ENCODE assay signal across 11 cellular contexts in the genomic region with DNA sequence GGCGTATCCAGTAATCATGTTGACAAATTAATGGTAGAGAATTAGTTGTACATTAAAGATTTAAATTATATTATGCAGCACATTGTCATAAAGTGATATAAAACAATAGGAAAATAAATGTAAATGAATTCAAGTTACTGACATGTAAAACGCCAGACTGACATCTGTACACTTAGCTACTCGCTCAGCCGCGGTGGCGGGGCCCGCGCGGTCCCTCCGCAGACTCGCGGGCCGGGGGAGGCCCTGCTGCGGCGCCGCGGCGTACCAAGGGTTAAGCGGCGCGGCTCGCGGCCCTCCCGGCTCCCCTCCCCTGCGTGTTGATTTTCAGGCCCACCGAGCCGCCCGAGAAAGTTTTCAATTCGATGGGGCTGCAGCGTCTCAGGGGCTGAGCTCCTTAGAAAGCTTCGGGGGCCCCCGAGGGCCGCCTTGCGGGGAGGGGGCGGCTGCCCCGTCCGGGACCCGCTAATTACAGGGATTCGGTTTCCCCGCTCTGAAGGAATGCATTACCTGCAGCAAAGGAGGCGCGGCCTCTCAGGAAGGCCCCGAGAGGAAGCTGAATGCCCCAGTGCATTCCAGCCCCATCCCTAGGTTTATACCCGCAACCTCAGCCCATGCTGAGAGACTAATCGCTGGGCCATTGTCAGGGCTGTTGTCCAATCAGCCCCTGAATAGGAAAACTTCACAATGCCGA.
A peak's percentile ranks its signal among the peaks of the same experiment; 100 is the strongest.
DNase-seq lines count a peak whose midpoint lies in the region; ATAC-seq, FAIRE-seq and TF ChIP-seq lines count a peak whose summit lies in the region.
"Had no signal": no experiment of that assay in that cellular context is flagged by ENCODE, and none has a peak within 500 bp of the region (broad histone marks: within the 10 kb centered on the region; RNA-seq: fewer than 3 reads in every experiment).

No MANE protein-coding gene starts in this region.

- no peak for TF ChIP-seq POLR2A in GM12891 (IDR thresholded peaks at IDR 0.05; ENCODE audit: low read depth, low read length)

- TF ChIP-seq CTCF in retinal pigment epithelial cell (conservative IDR thresholded peaks at IDR 0.05; ENCODE audit: low read depth, low read length), result no peak

- FAIRE-seq in GM12891 (lab: Jason Lieb, UNC), result no peak

- DNase-seq in DMS53 (lab: John Stamatoyannopoulos, UW) (peak; percentile 51), DMS53 treated with DMSO at 0.1 percent for 48 hours (lab: John Stamatoyannopoulos, UW; ENCODE audit: unreplicated experiment) (no peak), SK-N-DZ (ENCODE audit: low spot score) (peak; percentile 30), retinal pigment epithelial cell (ENCODE audit: low read depth) (no peak), NCI-H2171 (lab: John Stamatoyannopoulos, UW) (no peak), GM12891 (ENCODE audit: insufficient read length, low spot score) (no peak)
- DNase-seq: effector CD4-positive, alpha-beta T cell; left cardiac atrium; NCI-H2107 had no signal

- H3K4me3 ChIP-seq in iPS-11a (ENCODE audit: low read depth, low read length) (peak overlapping the region; percentile 31), retinal pigment epithelial cell (ENCODE audit: low read length) (peak overlapping the region; percentile 49)

- ATAC-seq in GM21723 (IDR thresholded peaks at IDR 0.05; ENCODE audit: unreplicated experiment), result no peak

TF ChIP-seq in GM12891, 5 proteins besides CTCF, POLR2A, EP300 and RAD21:
- TF ChIP-seq SPI1 (IDR thresholded peaks at IDR 0.05; ENCODE audit: low read depth, low read length), result no peak
- TF ChIP-seq POU2F2 (IDR thresholded peaks at IDR 0.05; ENCODE audit: low read depth, low read length), result no peak
- no peak for TF ChIP-seq PAX5 (IDR thresholded peaks at IDR 0.05; ENCODE audit: insufficient read depth, low read length, severe bottlenecking)
- no peak for TF ChIP-seq POLR2AphosphoS5 (IDR thresholded peaks at IDR 0.05; ENCODE audit: low read depth, low read length)
- no peak for TF ChIP-seq TAF1 (IDR thresholded peaks at IDR 0.05; ENCODE audit: low read depth, low read length)

Comparison
In these comparisons a context has a peak if more than half of its experiments do, and no peak if none do; other contexts are left out.
1. DNase-seq: peak in DMS53 (single experiment) and SK-N-DZ (single experiment); none in DMS53 treated with DMSO at 0.1 percent for 48 hours (single experiment), retinal pigment epithelial cell (single experiment), NCI-H2171 (single experiment) and GM12891 (single experiment).